In genomic region chr5:135813758-135814157, GRCh38 we compare ENCODE assay signal across 30 cellular contexts. TPM values are rescaled to one million over a fixed set of nuclear protein-coding genes. Genes with fewer than 3 reads are reported as not detected.
"Had no signal": no experiment of that assay in that cellular context is flagged by ENCODE, and none has a peak within 500 bp of the region (broad histone marks: within the 10 kb centered on the region; RNA-seq: fewer than 3 reads in every experiment).

No MANE protein-coding gene starts in this region.

- ATAC-seq: esophagus mucosa; left colon; natural killer cell; pancreas; stimulated activated naive CD8-positive, alpha-beta T cell treated with anti-CD3 and anti-CD28 coated beads, Interleukin-15, Interleukin-2, amounts not matched to agents 100 U/mL and 50 U/mL, for 24 hours had no signal

- H3K4me3 ChIP-seq: dorsolateral prefrontal cortex, gastrocnemius medialis, hepatocyte, lung, pancreas, sigmoid colon, spleen, testis, tibial artery had no signal

- H2AFZ ChIP-seq: hepatocyte had no signal

- H3K4me2 ChIP-seq: hepatocyte had no signal

- H3K4me1 Mint-ChIP-seq: memory B cell; natural killer cell; neural crest cell; stimulated activated memory B cell treated with anti-CD40 and anti-IgM and Interleukin-4, amounts not matched to agents 10 μg/mL and 1 μg/mL and 100 μg/mL, for 72 hours had no signal

- FAIRE-seq: colon, pancreas, urothelium cell line had no signal

- DNase-seq: dorsolateral prefrontal cortex; effector CD4-positive, alpha-beta T cell; foreskin fibroblast; head of caudate nucleus; left colon; natural killer cell; pancreas; sigmoid colon; stimulated activated CD4-positive, alpha-beta T cell treated with anti-CD3 and anti-CD28 coated beads, Interleukin-4, amount 100 ng/mL, for 4 hours; stimulated activated naive CD8-positive, alpha-beta T cell treated with anti-CD3 and anti-CD28 coated beads, Interleukin-15, Interleukin-2, amounts not matched to agents 100 U/mL and 50 U/mL, for 24 hours; substantia nigra; testis; tibial artery had no signal

- H3K4me3 Mint-ChIP-seq: memory B cell; natural killer cell; neural crest cell; stimulated activated memory B cell treated with anti-CD40 and anti-IgM and Interleukin-4, amounts not matched to agents 10 μg/mL and 1 μg/mL and 100 μg/mL, for 72 hours; type B pancreatic cell had no signal

- H3K27ac Mint-ChIP-seq: memory B cell; natural killer cell; progenitor cell of endocrine pancreas; stimulated activated memory B cell treated with anti-CD40 and anti-IgM and Interleukin-4, amounts not matched to agents 10 μg/mL and 1 μg/mL and 100 μg/mL, for 72 hours; type B pancreatic cell had no signal

- H3K36me3 Mint-ChIP-seq: memory B cell; natural killer cell; stimulated activated memory B cell treated with anti-CD40 and anti-IgM and Interleukin-4, amounts not matched to agents 10 μg/mL and 1 μg/mL and 100 μg/mL, for 72 hours; type B pancreatic cell had no signal

- H3K4me1 ChIP-seq: pancreas, spleen, testis, tibial artery had no signal

- H3K27ac ChIP-seq: dorsolateral prefrontal cortex, epithelial cell of prostate, gastrocnemius medialis, hepatocyte, neutrophil, pancreas, sigmoid colon, spleen, testis, tibial artery had no signal

- H3K9me3 Mint-ChIP-seq: natural killer cell; neural crest cell; stimulated activated memory B cell treated with anti-CD40 and anti-IgM and Interleukin-4, amounts not matched to agents 10 μg/mL and 1 μg/mL and 100 μg/mL, for 72 hours; type B pancreatic cell had no signal

- H3K79me2 ChIP-seq: hepatocyte had no signal

- H3K9me3 ChIP-seq: gastrocnemius medialis, neutrophil, pancreas, sigmoid colon, spleen, testis, tibial artery had no signal

- H3K36me3 ChIP-seq: gastrocnemius medialis, neutrophil, pancreas, sigmoid colon, spleen, tibial artery had no signal

- H3K27me3 ChIP-seq: gastrocnemius medialis, pancreas, sigmoid colon, testis had no signal

RNA-seq across cellular contexts. Expression of gene SLC25A48, which starts 20.7 kb away (rescaled TPM):
- total RNA-seq: glomerular endothelial cell, kidney epithelial cell, lung, mononuclear cell, natural killer cell, neural crest cell, sigmoid colon had no signal
